In genomic region chr2:55781542-55781941, GRCh38 we compare ENCODE assay signal across 15 cellular contexts.
A peak's percentile ranks its signal among the peaks of the same experiment; 100 is the strongest.
DNase-seq lines count a peak whose midpoint lies in the region; TF ChIP-seq lines count a peak whose summit lies in the region.
"Had no signal": no experiment of that assay in that cellular context is flagged by ENCODE, and none has a peak within 500 bp of the region (broad histone marks: within the 10 kb centered on the region; RNA-seq: fewer than 3 reads in every experiment).

No MANE protein-coding gene starts in this region.

- H3K9me3 Mint-ChIP-seq in progenitor cell of endocrine pancreas (ENCODE audit: low read depth): peaks cover 2% of the 10 kb centered on the region
- H3K9me3 Mint-ChIP-seq: CD8-positive, alpha-beta memory T cell had no signal

- no peaks in the 10 kb centered on the region for H3K79me1 ChIP-seq in mesenchymal stem cell (replicated peaks; ENCODE audit: low read length, poor library complexity, severe bottlenecking)

- H3K27ac ChIP-seq in brain microvascular endothelial cell (no peak overlapping the region), mesenchymal stem cell (ENCODE audit: low read length, poor library complexity, severe bottlenecking) (no peak overlapping the region)
- H3K27ac ChIP-seq: BLaER1 had no signal

- H3K4me2 ChIP-seq in mesenchymal stem cell (ENCODE audit: low read length, poor library complexity, severe bottlenecking): no peak overlapping the region

- no peak overlapping the region for H4K91ac ChIP-seq in mesenchymal stem cell (ENCODE audit: low read length)

- peak overlapping the region; percentile 85 for H2AK5ac ChIP-seq in mesenchymal stem cell (ENCODE audit: low read length, severe bottlenecking)

- no peak overlapping the region for H3K4me3 ChIP-seq in Jurkat, Clone E6-1 (ENCODE audit: low read length)
- H3K4me3 ChIP-seq in brain microvascular endothelial cell (ENCODE audit: low read depth, low read length) (no peak overlapping the region), mesenchymal stem cell (ENCODE audit: insufficient read depth in 1 of 2, low read depth in 1 of 2, low read length in 2 of 2) (no peak overlapping the region)
- H3K4me3 ChIP-seq: BLaER1 had no signal

- H2BK12ac ChIP-seq in mesenchymal stem cell (ENCODE audit: low read length in 2 of 2): no peak overlapping the region

- H2AFZ ChIP-seq in mesenchymal stem cell (ENCODE audit: low read depth, low read length): no peak overlapping the region

- no peaks in the 10 kb centered on the region for H3K9me3 ChIP-seq in mesenchymal stem cell (ENCODE audit: control insufficient read depth, low read length)

- H3K36me3 ChIP-seq in brain microvascular endothelial cell (replicated peaks) (no peaks in the 10 kb centered on the region), mesenchymal stem cell (ENCODE audit: control insufficient read depth in 1 of 2, insufficient read depth in 2 of 2, low read depth in 1 of 2, low read length in 2 of 2) (no peaks in the 10 kb centered on the region)
- H3K36me3 ChIP-seq: BLaER1 had no signal

- no peak overlapping the region for H2BK15ac ChIP-seq in mesenchymal stem cell (ENCODE audit: low read depth, poor library complexity, severe bottlenecking)

- no peak overlapping the region for H3K23ac ChIP-seq in mesenchymal stem cell (ENCODE audit: low read length in 2 of 2)

- H3K27me3 ChIP-seq in brain microvascular endothelial cell (replicated peaks) (no peaks in the 10 kb centered on the region), mesenchymal stem cell (ENCODE audit: control insufficient read depth in 1 of 2, insufficient read depth in 1 of 2, low read length in 2 of 2) (no peaks in the 10 kb centered on the region)
- H3K27me3 ChIP-seq: BLaER1 had no signal

- H3K4me3 Mint-ChIP-seq in progenitor cell of endocrine pancreas (ENCODE audit: low read depth): no peak overlapping the region
- H3K4me3 Mint-ChIP-seq: CD8-positive, alpha-beta memory T cell; IgD-negative memory B cell had no signal

- TF ChIP-seq CTCF in GM12872 (IDR thresholded peaks at IDR 0.05; ENCODE audit: insufficient read depth, low read depth, low read length) (0 out of 3 replicates have a peak, but pooled peaks have one; percentile 4), brain microvascular endothelial cell (IDR thresholded peaks at IDR 0.05; ENCODE audit: low read depth, low read length, missing control alignments) (peak; percentile 28), progenitor cell of endocrine pancreas (IDR thresholded peaks at IDR 0.05; ENCODE audit: unreplicated experiment) (no peak)

- peak; percentile 11 for DNase-seq in Jurkat, Clone E6-1 (ENCODE audit: low read depth, low spot score)
- DNase-seq in brain microvascular endothelial cell: no peak
- DNase-seq in mesenchymal stem cell: no peak
- DNase-seq in NCI-H345 (lab: John Stamatoyannopoulos, UW): no peak
- no peak for DNase-seq in progenitor cell of endocrine pancreas (ENCODE audit: low spot score, unreplicated experiment)
- DNase-seq in Kasumi-1 (lab: John Stamatoyannopoulos, UW): no peak
- DNase-seq: CD8-positive, alpha-beta memory T cell; DMS 273 treated with DMSO at 0.1 percent for 48 hours; GOT3; NCI-H1092; NCI-H2107; SW 1271 had no signal

- WGBS in mesenchymal stem cell: 100% methylated on average over 1 of the region's 1 CpG

- H3K36me3 Mint-ChIP-seq in progenitor cell of endocrine pancreas (ENCODE audit: insufficient read depth): no peaks in the 10 kb centered on the region
- H3K36me3 Mint-ChIP-seq: CD8-positive, alpha-beta memory T cell; IgD-negative memory B cell had no signal

- H3K27ac Mint-ChIP-seq in progenitor cell of endocrine pancreas: no peak overlapping the region
- H3K27ac Mint-ChIP-seq: CD8-positive, alpha-beta memory T cell; IgD-negative memory B cell had no signal

- H4K8ac ChIP-seq in mesenchymal stem cell (ENCODE audit: low read length): no peak overlapping the region

- H3K4ac ChIP-seq in mesenchymal stem cell (ENCODE audit: low read depth in 1 of 2, low read length in 2 of 2): no peak overlapping the region

- peaks cover 3% of the 10 kb centered on the region for H3K4me1 ChIP-seq in mesenchymal stem cell (ENCODE audit: control insufficient read depth, insufficient read depth, low read depth, low read length)

- no peaks in the 10 kb centered on the region for H3K27me3 Mint-ChIP-seq in progenitor cell of endocrine pancreas

- in situ Hi-C loops in brain microvascular endothelial cell (cut with HindIII; ENCODE audit: low pct_ligation_motif_present, low sequenced_read_pairs): no loop called here

- no peak overlapping the region for H3K18ac ChIP-seq in mesenchymal stem cell (ENCODE audit: low read depth in 1 of 2, low read length in 2 of 2)

- H3K4me1 Mint-ChIP-seq in progenitor cell of endocrine pancreas (ENCODE audit: low read depth): peaks cover 3% of the 10 kb centered on the region
- H3K4me1 Mint-ChIP-seq: CD8-positive, alpha-beta memory T cell had no signal

- no peak overlapping the region for H3K14ac ChIP-seq in mesenchymal stem cell (ENCODE audit: low read length in 2 of 2)

- no peak overlapping the region for H3K9ac ChIP-seq in mesenchymal stem cell (ENCODE audit: low read length)
- H3K9ac ChIP-seq: BLaER1 had no signal

- H2BK5ac ChIP-seq in mesenchymal stem cell (ENCODE audit: low read depth, low read length, poor library complexity, severe bottlenecking): no peak overlapping the region

- H2BK120ac ChIP-seq in mesenchymal stem cell (ENCODE audit: low read depth, low read length): no peak overlapping the region
